Comparison of ENCODE assay signal across 18 cellular contexts in the genomic region with DNA sequence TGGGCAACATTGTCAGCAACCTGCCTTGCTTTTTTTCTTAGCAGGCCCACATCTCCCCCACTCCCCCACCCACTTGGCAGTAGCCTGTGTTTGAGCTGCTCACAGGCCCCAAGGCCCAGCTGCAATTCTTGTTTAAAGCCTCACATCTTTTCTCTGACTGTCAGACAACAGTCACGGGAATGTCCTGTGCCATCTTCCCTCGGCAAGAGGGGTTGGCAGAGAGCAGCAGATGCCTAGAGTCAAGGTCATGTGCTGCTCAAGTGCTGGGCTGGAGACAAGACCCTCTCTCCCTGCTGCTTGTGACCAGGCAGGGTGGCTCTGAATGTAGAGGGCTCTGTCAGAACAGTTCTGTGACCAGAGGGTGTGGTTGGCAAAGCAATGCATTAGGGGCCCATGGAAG. TPM values are rescaled to one million over a fixed set of nuclear protein-coding genes. Genes with fewer than 3 reads are reported as not detected.
DNase-seq lines count a peak whose midpoint lies in the region; ATAC-seq and TF ChIP-seq lines count a peak whose summit lies in the region.
"Had no signal": no experiment of that assay in that cellular context is flagged by ENCODE, and none has a peak within 500 bp of the region (broad histone marks: within the 10 kb centered on the region; RNA-seq: fewer than 3 reads in every experiment).

No MANE protein-coding gene starts in this region.

- H3K4me1 Mint-ChIP-seq in activated naive CD4-positive, alpha-beta T cell treated with anti-CD3 and anti-CD28 coated beads for 36 hours (ENCODE audit: low read depth), result peaks cover 88% of the 10 kb centered on the region
- H3K4me1 Mint-ChIP-seq in activated T-helper 1 cell treated with anti-CD3 and anti-CD28 coated beads, Interleukin-12 subunit alpha, Interleukin-12 subunit beta, Interleukin-2, Interleukin-4 antibody, amounts not matched to agents 30 ng/mL and 10 ng/mL and 1 ng/mL, durations not matched to agents 14 hours and 24 hours and 36 hours (ENCODE audit: low read depth), result peaks cover 69% of the 10 kb centered on the region

- no peak for TF ChIP-seq CTCF in left ventricle myocardium inferior (IDR thresholded peaks at IDR 0.05; ENCODE audit: borderline replicate concordance)

- peaks cover 60% of the 10 kb centered on the region for H3K36me3 Mint-ChIP-seq in activated naive CD4-positive, alpha-beta T cell treated with anti-CD3 and anti-CD28 coated beads for 36 hours (ENCODE audit: low read depth)
- H3K36me3 Mint-ChIP-seq in activated T-helper 1 cell treated with anti-CD3 and anti-CD28 coated beads, Interleukin-12 subunit alpha, Interleukin-12 subunit beta, Interleukin-2, Interleukin-4 antibody, amounts not matched to agents 30 ng/mL and 10 ng/mL and 1 ng/mL, durations not matched to agents 14 hours and 24 hours and 36 hours (ENCODE audit: low read depth), result peaks cover 52% of the 10 kb centered on the region

- no peaks in the 10 kb centered on the region for H3K27me3 ChIP-seq in left ventricle myocardium inferior (ENCODE audit: low read depth)

- intact Hi-C loops in activated naive CD4-positive, alpha-beta T cell treated with anti-CD3 and anti-CD28 coated beads for 36 hours (cut with micrococcal nuclease), result no loop called here
- intact Hi-C loops in activated T-helper 1 cell treated with anti-CD3 and anti-CD28 coated beads, Interleukin-12 subunit alpha, Interleukin-12 subunit beta, Interleukin-2, Interleukin-4 antibody, amounts not matched to agents 30 ng/mL and 10 ng/mL and 1 ng/mL, durations not matched to agents 14 hours and 24 hours and 36 hours (cut with micrococcal nuclease), result loop anchor here (2.0 kb wide), 1 partner anchor 27 kb away; no protein-coding TSS in a partner anchor
- intact Hi-C loops in left ventricle myocardium inferior (cut with micrococcal nuclease), result no loop called here

- peaks cover 6% of the 10 kb centered on the region for H3K36me3 ChIP-seq in left ventricle myocardium inferior

- H3K4me1 ChIP-seq in left ventricle myocardium inferior, result peaks cover 16% of the 10 kb centered on the region
- H3K4me1 ChIP-seq: parathyroid adenoma had no signal

- H3K9me3 ChIP-seq in left ventricle myocardium inferior (replicated peaks), result no peaks in the 10 kb centered on the region
- H3K9me3 ChIP-seq: Caco-2 had no signal

- ATAC-seq in GM21515 (IDR thresholded peaks at IDR 0.05; ENCODE audit: unreplicated experiment), result no peak

- no peaks in the 10 kb centered on the region for H3K27me3 Mint-ChIP-seq in activated naive CD4-positive, alpha-beta T cell treated with anti-CD3 and anti-CD28 coated beads for 36 hours (ENCODE audit: low read depth)
- H3K27me3 Mint-ChIP-seq in activated T-helper 1 cell treated with anti-CD3 and anti-CD28 coated beads, Interleukin-12 subunit alpha, Interleukin-12 subunit beta, Interleukin-2, Interleukin-4 antibody, amounts not matched to agents 30 ng/mL and 10 ng/mL and 1 ng/mL, durations not matched to agents 14 hours and 24 hours and 36 hours (ENCODE audit: insufficient read depth), result no peaks in the 10 kb centered on the region

- H3K27ac Mint-ChIP-seq in activated naive CD4-positive, alpha-beta T cell treated with anti-CD3 and anti-CD28 coated beads for 36 hours, result peak overlapping the region; percentile 89
- H3K27ac Mint-ChIP-seq in activated T-helper 1 cell treated with anti-CD3 and anti-CD28 coated beads, Interleukin-12 subunit alpha, Interleukin-12 subunit beta, Interleukin-2, Interleukin-4 antibody, amounts not matched to agents 30 ng/mL and 10 ng/mL and 1 ng/mL, durations not matched to agents 14 hours and 24 hours and 36 hours, result peak overlapping the region; percentile 93

- H3K9me3 Mint-ChIP-seq in activated naive CD4-positive, alpha-beta T cell treated with anti-CD3 and anti-CD28 coated beads for 36 hours, result no peaks in the 10 kb centered on the region
- no peaks in the 10 kb centered on the region for H3K9me3 Mint-ChIP-seq in activated T-helper 1 cell treated with anti-CD3 and anti-CD28 coated beads, Interleukin-12 subunit alpha, Interleukin-12 subunit beta, Interleukin-2, Interleukin-4 antibody, amounts not matched to agents 30 ng/mL and 10 ng/mL and 1 ng/mL, durations not matched to agents 14 hours and 24 hours and 36 hours

- CTCF ChIA-PET in activated naive CD4-positive, alpha-beta T cell treated with anti-CD3 and anti-CD28 coated beads for 36 hours (lab: Charles Lee), result interaction anchor here (1.2 to 1.7 kb wide), 3 partner anchors 18 to 61 kb away, joined by 3 to 5 read pairs (median 4); no protein-coding TSS in a partner anchor

- no peak overlapping the region for H3K4me3 ChIP-seq in left ventricle myocardium inferior

- no peak for DNase-seq in activated naive CD4-positive, alpha-beta T cell treated with anti-CD3 and anti-CD28 coated beads for 36 hours
- no peak for DNase-seq in activated naive CD4-positive, alpha-beta T cell treated with Interleukin-2 at 50 U/mL for 16 hours
- no peak for DNase-seq in activated T-helper 1 cell treated with anti-CD3 and anti-CD28 coated beads, Interleukin-12 subunit alpha, Interleukin-12 subunit beta, Interleukin-2, Interleukin-4 antibody, amounts not matched to agents 30 ng/mL and 10 ng/mL and 1 ng/mL, durations not matched to agents 14 hours and 24 hours and 36 hours (ENCODE audit: low spot score)
- DNase-seq in left ventricle myocardium inferior, result no peak
- peak in 14 of 49 donors; percentile 1 to 28 (median 12) for DNase-seq in substantia nigra (lab: John Stamatoyannopoulos, UW)
- DNase-seq in activated effector memory CD4-positive, alpha-beta T cell treated with anti-CD3 and anti-CD28 coated beads, Interleukin-2, amount 50 U/mL, for 16 hours, result no peak
- no peak for DNase-seq in dedifferentiated amniotic fluid mesenchymal stem cell (ENCODE audit: extremely low spot score)
- DNase-seq: ACHN; activated gamma-delta T cell treated with Interleukin-2 at 50 U/mL for 16 hours; Caco-2; islet precursor cell; NCI-H1048; NCI-H2171; SHP77; stimulated activated CD4-positive, alpha-beta T cell treated with anti-CD3 and anti-CD28 coated beads, Interleukin-12 subunit alpha, Interleukin-12 subunit beta, amount 100 ng/mL, for 4 hours; T-helper 9 cell had no signal

- H3K27ac ChIP-seq in left ventricle myocardium inferior (replicated peaks), result peak overlapping the region; percentile 65
- H3K27ac ChIP-seq in substantia nigra (ENCODE audit: low read depth, low read length, poor library complexity, severe bottlenecking), result peak overlapping the region; percentile 73
- H3K27ac ChIP-seq: parathyroid adenoma had no signal

- H3K4me3 Mint-ChIP-seq in activated naive CD4-positive, alpha-beta T cell treated with anti-CD3 and anti-CD28 coated beads for 36 hours, result no peak overlapping the region
- H3K4me3 Mint-ChIP-seq in activated T-helper 1 cell treated with anti-CD3 and anti-CD28 coated beads, Interleukin-12 subunit alpha, Interleukin-12 subunit beta, Interleukin-2, Interleukin-4 antibody, amounts not matched to agents 30 ng/mL and 10 ng/mL and 1 ng/mL, durations not matched to agents 14 hours and 24 hours and 36 hours, result no peak overlapping the region

RNA-seq across cellular contexts. Expression of a gene that starts 47.4 kb away (rescaled TPM):
- 10 to 100 TPM; 55.9 to 59.5 TPM for total RNA-seq in activated naive CD4-positive, alpha-beta T cell treated with anti-CD3 and anti-CD28 coated beads for 36 hours
- 13.8 and 15.4 TPM in 2 replicates for total RNA-seq in activated T-helper 1 cell treated with anti-CD3 and anti-CD28 coated beads, Interleukin-12 subunit alpha, Interleukin-12 subunit beta, Interleukin-2, Interleukin-4 antibody, amounts not matched to agents 30 ng/mL and 10 ng/mL and 1 ng/mL, durations not matched to agents 14 hours and 24 hours and 36 hours
- total RNA-seq in left ventricle myocardium inferior, result 3.9 TPM

RNA-seq across cellular contexts. Expression of a gene that starts 52.9 kb away (rescaled TPM):
- total RNA-seq in activated naive CD4-positive, alpha-beta T cell treated with anti-CD3 and anti-CD28 coated beads for 36 hours, result 100 to 1,000 TPM; 160 to 161 TPM
- 141 and 142 TPM in 2 replicates for total RNA-seq in activated T-helper 1 cell treated with anti-CD3 and anti-CD28 coated beads, Interleukin-12 subunit alpha, Interleukin-12 subunit beta, Interleukin-2, Interleukin-4 antibody, amounts not matched to agents 30 ng/mL and 10 ng/mL and 1 ng/mL, durations not matched to agents 14 hours and 24 hours and 36 hours
- total RNA-seq in left ventricle myocardium inferior, result 42.5 TPM
